Comparison of ENCODE assay signal across 15 cellular contexts in the genomic region with DNA sequence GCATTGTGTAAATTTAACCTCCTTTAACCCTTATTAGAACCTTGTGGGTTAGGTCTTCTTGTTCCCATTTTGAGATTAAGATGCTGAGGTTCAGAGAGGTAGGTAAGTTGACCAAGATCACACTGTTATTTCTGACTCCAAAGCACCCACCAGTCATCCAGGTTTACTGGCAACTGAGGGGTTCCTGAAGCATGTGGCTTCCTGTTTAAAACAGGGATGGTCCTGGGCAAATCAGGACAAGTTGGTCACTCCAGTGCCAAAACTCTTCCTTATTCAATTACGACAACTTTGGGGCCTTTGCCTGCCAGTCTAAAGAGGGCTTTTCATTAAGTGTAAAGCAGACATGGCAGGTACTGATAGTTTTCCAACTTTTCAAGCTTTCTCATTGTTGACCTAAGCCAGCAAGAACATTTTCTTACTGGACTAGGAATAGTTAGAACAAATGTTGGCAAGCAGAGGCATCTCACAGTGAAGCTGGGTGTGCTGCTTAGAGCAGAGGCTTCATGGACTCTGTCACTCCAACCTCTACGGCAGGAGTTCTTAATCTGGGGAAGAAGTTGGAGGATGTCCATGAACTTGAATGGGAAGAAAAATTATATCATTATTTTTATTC.
"Had no signal": no experiment of that assay in that cellular context is flagged by ENCODE, and none has a peak within 500 bp of the region (broad histone marks: within the 10 kb centered on the region; RNA-seq: fewer than 3 reads in every experiment).

No MANE protein-coding gene starts in this region.

- H3K4me3 ChIP-seq: lower lobe of right lung, mucosa of descending colon, right atrium auricular region, SJSA1, spleen, upper lobe of right lung had no signal

- H3K9me3 ChIP-seq: lower lobe of right lung, mucosa of descending colon, right atrium auricular region, SJSA1, spleen, upper lobe of right lung had no signal

- H3K36me3 ChIP-seq: lower lobe of right lung, right atrium auricular region, SJSA1, spleen, upper lobe of right lung had no signal

- H3K27ac ChIP-seq: lower lobe of right lung, right atrium auricular region, SJSA1, spleen, upper lobe of right lung had no signal

- H3K4me1 ChIP-seq: lower lobe of right lung, right atrium auricular region, SJSA1, spleen, upper lobe of right lung had no signal

- H3K27me3 ChIP-seq: right atrium auricular region, SJSA1, spleen, upper lobe of right lung had no signal

- DNase-seq: activated CD4-positive, alpha-beta T cell treated with anti-CD3 and anti-CD28 coated beads, Interleukin-2, amount 50 U/mL, for 4 hours; activated CD4-positive, CD25-positive, alpha-beta regulatory T cell treated with anti-CD3 and anti-CD28 coated beads, Interleukin-2, amount 50 U/mL, for 72 hours; activated effector memory CD4-positive, alpha-beta T cell treated with anti-CD3 and anti-CD28 coated beads, Interleukin-2, amount 50 U/mL, for 16 hours; activated naive CD8-positive, alpha-beta T cell treated with anti-CD3 and anti-CD28 coated beads for 36 hours; activated T-cell treated with anti-CD3 and anti-CD28 coated beads, Interleukin-2, amount 50 U/mL, for 24 hours; left cardiac atrium; lower lobe of right lung; mucosa of descending colon; spleen; stimulated activated CD4-positive, alpha-beta T cell treated with anti-CD3 and anti-CD28 coated beads, Interleukin-2, amount 100 ng/mL, for 24 hours; stimulated activated naive B cell treated with anti-CD40 and anti-IgM and Interleukin-4, amounts not matched to agents 10 μg/mL and 1 μg/mL and 100 μg/mL, for 72 hours; SW 1271; upper lobe of right lung had no signal
